Comparison of ENCODE assay signal across 8 cellular contexts in the genomic region with DNA sequence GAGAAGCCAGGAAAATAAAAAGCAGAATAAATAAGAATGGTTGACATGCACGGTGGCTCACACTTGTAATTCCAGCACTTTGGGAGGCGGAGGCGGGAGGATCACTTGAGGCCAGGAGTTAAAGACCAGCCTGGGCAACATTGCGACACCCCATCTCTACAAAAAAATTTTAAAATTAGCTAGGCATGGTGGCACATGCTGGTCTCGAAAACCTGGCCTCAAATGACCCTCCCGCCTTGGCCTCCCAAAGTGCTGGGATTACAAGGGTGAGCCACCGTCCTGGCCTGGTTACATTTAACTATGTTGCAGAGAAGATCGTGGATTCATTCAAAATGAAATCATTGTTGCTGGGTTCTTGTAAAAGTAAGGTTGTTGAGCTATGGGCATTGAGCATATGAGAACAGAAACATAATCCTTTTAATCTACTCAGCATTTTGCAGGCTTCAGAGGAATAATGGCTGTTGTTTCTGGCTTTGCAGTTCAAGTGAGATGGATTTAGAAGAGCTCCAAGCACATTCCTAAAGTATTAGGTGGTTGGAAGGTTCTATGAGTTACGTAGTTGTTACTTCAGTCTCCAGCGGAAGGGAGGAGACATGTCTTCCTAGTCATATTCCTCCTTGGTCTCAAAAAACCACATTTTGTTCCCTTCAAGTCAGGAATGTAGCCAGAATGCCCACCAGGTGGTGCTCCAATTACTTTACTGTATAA. TPM values are rescaled to one million over a fixed set of nuclear protein-coding genes. Genes with fewer than 3 reads are reported as not detected.
DNase-seq lines count a peak whose midpoint lies in the region; TF ChIP-seq lines count a peak whose summit lies in the region.

No MANE protein-coding gene starts in this region.

- H3K4me2 ChIP-seq in SK-N-SH: peak overlapping the region; percentile 12; the same call in 1 of the 2 replicates

- no peak for TF ChIP-seq POLR2A in testis (IDR thresholded peaks at IDR 0.05)

- 71% methylated on average over 10 of the region's 10 CpGs for WGBS in SK-N-SH (ENCODE audit: low lambda C conversion rate)
- 83 to 84% methylated on average over 10 of the region's 10 CpGs for WGBS in testis, 2 donors

- H3K79me2 ChIP-seq in SK-N-SH (ENCODE audit: insufficient read depth): no peaks in the 10 kb centered on the region

- DNase-seq in DMS53 (lab: John Stamatoyannopoulos, UW): peak; percentile 78
- DNase-seq in HL-60 (ENCODE audit: low read depth in 1 of 2, low spot score in 1 of 2): peak; percentile 26 to 35
- peak; percentile 42 for DNase-seq in SK-N-SH
- peak; percentile 99 for DNase-seq in choroid plexus epithelial cell (ENCODE audit: low read depth)
- DNase-seq in medulla oblongata (ENCODE audit: extremely low spot score): peak; percentile 28
- DNase-seq in testis: peak; percentile 48
- no peak for DNase-seq in NCI-H1092 (lab: John Stamatoyannopoulos, UW)
- DNase-seq in NCI-H1092 treated with DMSO at 0.1 percent for 48 hours (lab: John Stamatoyannopoulos, UW): no peak

- H3K9me2 ChIP-seq in SK-N-SH: no peaks in the 10 kb centered on the region

- H3F3A ChIP-seq in SK-N-SH (replicated peaks; ENCODE audit: insufficient read depth): peaks cover 48% of the 10 kb centered on the region

- H3K9me3 ChIP-seq in SK-N-SH (no peaks in the 10 kb centered on the region), testis (no peaks in the 10 kb centered on the region)

- CTCF ChIA-PET in SK-N-SH (lab: Yijun Ruan, JAX): interaction anchor here (0.7 to 3.9 kb wide), 9 partner anchors 9 to 54 kb away, joined by 3 to 29 read pairs (median 3); partner anchors contain the start of gene PRIM2

- peak overlapping the region; percentile 33 for H3K9ac ChIP-seq in SK-N-SH

- H3K27me3 ChIP-seq in HL-60 (ENCODE audit: insufficient read depth, poor library complexity, severe bottlenecking) (no peaks in the 10 kb centered on the region), SK-N-SH (ENCODE audit: insufficient read depth) (no peaks in the 10 kb centered on the region), testis (no peaks in the 10 kb centered on the region)

- H3K27ac ChIP-seq in HL-60 (replicated peaks) (no peak overlapping the region), SK-N-SH (ENCODE audit: low read depth in 2 of 2, low read length in 1 of 2) (peak overlapping the region; percentile 5 to 95; a peak in 3 of 4 replicates), testis (no peak overlapping the region)

- H2AFZ ChIP-seq in SK-N-SH (ENCODE audit: low read depth): no peak overlapping the region

- intact Hi-C loops in testis (cut with DNase I; ENCODE audit: low total_unique reads): no loop called here

- H3K36me3 ChIP-seq in SK-N-SH (replicated peaks in 1 of 2; ENCODE audit: control insufficient read depth in 1 of 2, insufficient read depth in 2 of 2, low read length in 1 of 2) (no peaks in the 10 kb centered on the region), testis (ENCODE audit: low read depth, missing control alignments) (no peaks in the 10 kb centered on the region)

- peak; percentile 32 for TF ChIP-seq CTCF in HL-60 (IDR thresholded peaks at IDR 0.05; ENCODE audit: insufficient read depth, low read length)
- TF ChIP-seq CTCF in SK-N-SH (IDR thresholded peaks at IDR 0.05): peak; percentile 81
- peak; percentile 69 for TF ChIP-seq CTCF in choroid plexus epithelial cell (conservative IDR thresholded peaks at IDR 0.05; ENCODE audit: low read depth, low read length)
- peak; percentile 27 to 35 (median 29) for TF ChIP-seq CTCF in testis (IDR thresholded peaks at IDR 0.05)

- no peaks in the 10 kb centered on the region for H4K20me1 ChIP-seq in SK-N-SH (ENCODE audit: insufficient read depth)

- peak; percentile 72 for TF ChIP-seq RAD21 in SK-N-SH (IDR thresholded peaks at IDR 0.05; ENCODE audit: low read length)

- TF ChIP-seq EP300 in SK-N-SH (IDR thresholded peaks at IDR 0.05; ENCODE audit: borderline replicate concordance in 1 of 2, low read depth in 1 of 2, low read length in 1 of 2): peak in 1 of 2 experiments; percentile 80; a peak in 1 of 4 replicates

- POLR2A ChIA-PET in SK-N-SH (lab: Yijun Ruan, JAX): no interaction called here

- peaks cover 0 to 9% of the 10 kb centered on the region in 2 experiments; a peak in 3 of 4 replicates for H3K4me1 ChIP-seq in SK-N-SH (ENCODE audit: control insufficient read depth in 1 of 2, insufficient read depth in 2 of 2, low read depth in 1 of 2, low read length in 1 of 2)
- H3K4me1 ChIP-seq in testis: no peaks in the 10 kb centered on the region

- no peak overlapping the region for H3K4me3 ChIP-seq in HL-60 (replicated peaks; ENCODE audit: insufficient read depth, low read length)
- no peak overlapping the region for H3K4me3 ChIP-seq in SK-N-SH (ENCODE audit: low read depth in 2 of 2, low read length in 1 of 2)
- H3K4me3 ChIP-seq in choroid plexus epithelial cell (ENCODE audit: low read depth, low read length): no peak overlapping the region
- H3K4me3 ChIP-seq in testis: no peak overlapping the region

TF ChIP-seq in SK-N-SH, 30 proteins besides CTCF, POLR2A, EP300 and RAD21 (continues in another document):
- peak; percentile 45; the same call in 1 of the 2 replicates for TF ChIP-seq TEAD4 (IDR thresholded peaks at IDR 0.05; ENCODE audit: borderline replicate concordance, insufficient read depth)
- peak; percentile 67; the same call in 1 of the 2 replicates for TF ChIP-seq FOSL2 (IDR thresholded peaks at IDR 0.05; ENCODE audit: borderline replicate concordance, low read depth)
- peak; percentile 77 for TF ChIP-seq SMC3 (IDR thresholded peaks at IDR 0.05; ENCODE audit: low read depth, low read length)
- TF ChIP-seq USF2 (IDR thresholded peaks at IDR 0.05; ENCODE audit: borderline replicate concordance, low read depth, low read length): no peak
- no peak for TF ChIP-seq RFX5 (IDR thresholded peaks at IDR 0.05; ENCODE audit: low read length)
- TF ChIP-seq, protein P1, sequence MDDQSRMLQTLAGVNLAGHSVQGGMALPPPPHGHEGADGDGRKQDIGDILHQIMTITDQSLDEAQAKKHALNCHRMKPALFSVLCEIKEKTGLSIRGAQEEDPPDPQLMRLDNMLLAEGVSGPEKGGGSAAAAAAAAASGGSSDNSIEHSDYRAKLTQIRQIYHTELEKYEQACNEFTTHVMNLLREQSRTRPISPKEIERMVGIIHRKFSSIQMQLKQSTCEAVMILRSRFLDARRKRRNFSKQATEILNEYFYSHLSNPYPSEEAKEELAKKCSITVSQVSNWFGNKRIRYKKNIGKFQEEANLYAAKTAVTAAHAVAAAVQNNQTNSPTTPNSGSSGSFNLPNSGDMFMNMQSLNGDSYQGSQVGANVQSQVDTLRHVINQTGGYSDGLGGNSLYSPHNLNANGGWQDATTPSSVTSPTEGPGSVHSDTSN (IDR thresholded peaks at IDR 0.05): peak; percentile 49; the same call in 1 of the 2 replicates
- TF ChIP-seq POLR2AphosphoS5 (IDR thresholded peaks at IDR 0.05; ENCODE audit: low read depth, low read length): no peak; the same call in 1 of the 2 replicates
- no peak for TF ChIP-seq GATA2 (CRISPR knock-in tag; IDR thresholded peaks at IDR 0.05)
- TF ChIP-seq TCF12 (IDR thresholded peaks at IDR 0.05): peak; percentile 79
- TF ChIP-seq MEF2A (IDR thresholded peaks at IDR 0.05; ENCODE audit: borderline replicate concordance, low read depth): no peak
- no peak for TF ChIP-seq MXI1 (IDR thresholded peaks at IDR 0.05; ENCODE audit: low read depth, low read length)
- peak; percentile 65; the same call in 1 of the 2 replicates for TF ChIP-seq JUND (IDR thresholded peaks at IDR 0.05)
- TF ChIP-seq, protein P2, sequence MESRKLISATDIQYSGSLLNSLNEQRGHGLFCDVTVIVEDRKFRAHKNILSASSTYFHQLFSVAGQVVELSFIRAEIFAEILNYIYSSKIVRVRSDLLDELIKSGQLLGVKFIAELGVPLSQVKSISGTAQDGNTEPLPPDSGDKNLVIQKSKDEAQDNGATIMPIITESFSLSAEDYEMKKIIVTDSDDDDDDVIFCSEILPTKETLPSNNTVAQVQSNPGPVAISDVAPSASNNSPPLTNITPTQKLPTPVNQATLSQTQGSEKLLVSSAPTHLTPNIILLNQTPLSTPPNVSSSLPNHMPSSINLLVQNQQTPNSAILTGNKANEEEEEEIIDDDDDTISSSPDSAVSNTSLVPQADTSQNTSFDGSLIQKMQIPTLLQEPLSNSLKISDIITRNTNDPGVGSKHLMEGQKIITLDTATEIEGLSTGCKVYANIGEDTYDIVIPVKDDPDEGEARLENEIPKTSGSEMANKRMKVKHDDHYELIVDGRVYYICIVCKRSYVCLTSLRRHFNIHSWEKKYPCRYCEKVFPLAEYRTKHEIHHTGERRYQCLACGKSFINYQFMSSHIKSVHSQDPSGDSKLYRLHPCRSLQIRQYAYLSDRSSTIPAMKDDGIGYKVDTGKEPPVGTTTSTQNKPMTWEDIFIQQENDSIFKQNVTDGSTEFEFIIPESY (IDR thresholded peaks at IDR 0.05; ENCODE audit: borderline replicate concordance, low read depth): no peak
- TF ChIP-seq RCOR1 (IDR thresholded peaks at IDR 0.05; ENCODE audit: low read length): no peak
- peak; percentile 46; the same call in 1 of the 2 replicates for TF ChIP-seq TAF1 (IDR thresholded peaks at IDR 0.05; ENCODE audit: borderline replicate concordance, low read depth, low read length)
- TF ChIP-seq GABPA (IDR thresholded peaks at IDR 0.05; ENCODE audit: low read depth): no peak; the same call in 1 of the 2 replicates
- TF ChIP-seq NFIC (IDR thresholded peaks at IDR 0.05; ENCODE audit: borderline replicate concordance): peak; percentile 63
- TF ChIP-seq SIN3A (IDR thresholded peaks at IDR 0.05; ENCODE audit: borderline replicate concordance, low read depth, low read length): no peak

RNA-seq across cellular contexts. Expression of gene RAB23, which starts 45.6 kb away (rescaled TPM):
- polyA plus RNA-seq in SK-N-SH (2012; rRNA removed): 6.6 and 11.3 TPM in 2 replicates
- polyA plus RNA-seq in SK-N-SH (2012; cell fraction: cytosol; rRNA removed): 14.7 and 19.5 TPM in 2 replicates
- 4.3 and 8.9 TPM in 2 replicates for polyA plus RNA-seq in SK-N-SH (2012; cell fraction: nucleus; rRNA removed)
- total RNA-seq in testis: 1 to 10 TPM; 5.6 to 6.0 TPM
- polyA plus RNA-seq in testis (ENCODE audit: insufficient read depth, low read depth, low replicate concordance): 11.8 TPM

RNA-seq across cellular contexts. Expression of gene PRIM2, which starts 49.7 kb away (rescaled TPM):
- polyA plus RNA-seq in SK-N-SH (2012; rRNA removed) (14.1 and 19.9 TPM in 2 replicates), testis (ENCODE audit: insufficient read depth, low read depth, low replicate concordance) (11.0 TPM)
- polyA plus RNA-seq in SK-N-SH (2012; cell fraction: cytosol; rRNA removed): 23.8 and 27.2 TPM in 2 replicates
- 7.4 and 19.3 TPM in 2 replicates for polyA plus RNA-seq in SK-N-SH (2012; cell fraction: nucleus; rRNA removed)
- total RNA-seq in testis: 10 to 100 TPM; 11.1 to 13.2 TPM

Comparison
In these comparisons a context has a peak if more than half of its experiments do, and no peak if none do; other contexts are left out.
1. DNase-seq: peak in DMS53 (single experiment), HL-60 (2 of 2), SK-N-SH (single experiment), choroid plexus epithelial cell (single experiment), medulla oblongata (single experiment) and testis (single experiment); none in NCI-H1092 (single experiment) and NCI-H1092 treated with DMSO at 0.1 percent for 48 hours (single experiment).
2. H3K27ac ChIP-seq: peak in SK-N-SH (2 of 2); none in HL-60 (single experiment) and testis (0 of 2).
3. CTCF ChIP-seq: peak in every context shown above with its lines; median percentile 81 in SK-N-SH; 69 in choroid plexus epithelial cell; 32 in HL-60; 29 in testis.